In the genomic region with DNA sequence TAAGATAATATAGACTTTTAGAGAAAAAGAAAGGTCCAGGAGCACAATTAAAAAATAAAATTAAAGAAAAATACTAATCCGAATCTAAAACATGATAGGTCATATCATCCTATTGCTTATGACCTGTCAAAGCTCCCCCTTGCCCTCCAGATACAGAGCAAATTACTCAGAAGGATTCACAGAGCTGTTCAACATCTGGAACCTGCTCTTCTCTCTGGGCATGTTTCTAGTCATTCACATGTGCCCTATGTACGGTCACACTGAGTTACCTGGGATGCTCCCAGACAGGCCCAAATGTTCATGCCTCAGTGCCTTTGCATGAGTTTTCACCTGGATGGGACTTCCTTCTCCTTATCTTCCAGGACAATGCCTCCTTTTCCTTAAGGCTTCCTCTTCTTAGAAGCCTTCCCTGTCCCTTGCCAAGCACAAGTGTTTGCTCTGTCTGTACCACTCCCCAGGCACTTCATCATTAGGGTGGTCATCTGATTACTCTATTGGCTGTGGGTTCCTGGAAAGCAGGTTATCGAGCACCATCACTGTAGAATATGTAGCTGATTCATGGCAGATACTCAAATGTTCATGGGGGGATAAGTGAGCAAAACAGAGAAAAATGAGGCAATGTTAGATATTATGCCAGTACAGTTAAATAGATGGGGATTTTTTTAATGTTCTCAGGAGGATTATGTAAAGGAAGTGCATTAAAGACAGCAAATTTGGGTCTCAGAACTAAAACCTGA, we compare ENCODE assay signal across 1 cellular context.
TF ChIP-seq lines count a peak whose summit lies in the region.

No MANE protein-coding gene starts in this region.

TF ChIP-seq in GM12878, 131 proteins besides CTCF, POLR2A, EP300 and RAD21 (continued from another document):
- no peak for TF ChIP-seq ESRRA (IDR thresholded peaks at IDR 0.05; ENCODE audit: low read length)
- TF ChIP-seq NFIC (IDR thresholded peaks at IDR 0.05; ENCODE audit: low read depth, low read length) = peak; percentile 64; the same call in 1 of the 2 replicates
TF ChIP-seq in GM12878: peak in this region for 2.
